Comparison of ENCODE assay signal across 9 cellular contexts in the genomic region with DNA sequence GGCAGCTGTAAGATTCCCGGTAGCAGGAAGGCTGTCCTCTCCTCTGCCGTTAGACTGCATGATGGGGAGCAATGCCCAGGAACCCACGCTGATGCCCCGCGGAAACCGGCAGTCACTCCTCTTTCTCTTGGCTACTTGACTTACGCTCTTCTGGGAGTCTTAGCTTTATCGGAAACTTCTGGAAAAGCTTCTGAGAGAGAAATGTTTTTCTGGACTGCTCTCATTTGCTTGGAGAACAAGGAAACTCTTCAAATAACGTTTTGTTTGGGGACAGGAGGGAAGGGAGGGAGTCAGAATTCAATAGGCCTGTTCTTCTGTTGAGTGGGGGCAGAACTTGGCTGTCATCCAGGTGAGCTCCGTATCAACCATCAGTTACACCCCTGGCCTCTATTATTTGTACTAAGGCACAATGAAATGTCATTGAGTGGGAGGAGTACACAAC.
DNase-seq lines count a peak whose midpoint lies in the region; ATAC-seq, FAIRE-seq and TF ChIP-seq lines count a peak whose summit lies in the region.
"Had no signal": no experiment of that assay in that cellular context is flagged by ENCODE, and none has a peak within 500 bp of the region (broad histone marks: within the 10 kb centered on the region; RNA-seq: fewer than 3 reads in every experiment).

No MANE protein-coding gene starts in this region.

- CTCF ChIA-PET in CD4-positive, alpha-beta memory T cell (lab: Charles Lee; ENCODE audit: partially characterized antibody): interaction anchor here (2.4 to 2.5 kb wide), 2 partner anchors 66 to 181 kb away, joined by 8 to 12 read pairs; no protein-coding TSS in a partner anchor

- no peak for DNase-seq in CD4-positive, alpha-beta memory T cell
- DNase-seq in NCI-H187 treated with DMSO at 0.1 percent for 48 hours (lab: John Stamatoyannopoulos, UW) (peak; percentile 80), adrenal gland (peak in 1 of 7 donors; percentile 33), small intestine (peak; percentile 42), HPDE6-E6E7 (ENCODE audit: extremely low spot score) (no peak)

- peak overlapping the region; percentile 64; the same call in 1 of the 2 replicates for H3K9ac ChIP-seq in iPS-20b (ENCODE audit: low read depth, low read length)

- H3K36me3 Mint-ChIP-seq in CD4-positive, alpha-beta memory T cell: no peaks in the 10 kb centered on the region

- no peaks in the 10 kb centered on the region for H3K36me3 ChIP-seq in CD4-positive, alpha-beta memory T cell (ENCODE audit: insufficient read depth, low read length)
- H3K36me3 ChIP-seq in adrenal gland (replicated peaks in 1 of 2) (no peaks in the 10 kb centered on the region), iPS-20b (ENCODE audit: insufficient read depth, low read depth, low read length) (no peaks in the 10 kb centered on the region), small intestine (ENCODE audit: control insufficient read depth in 2 of 2, insufficient read depth in 2 of 2, low read length in 2 of 2) (no peaks in the 10 kb centered on the region)

- intact Hi-C loops in CD4-positive, alpha-beta memory T cell (cut with micrococcal nuclease): no loop called here
- intact Hi-C loops in adrenal gland (cut with DNase I): no loop called here

- H3K27ac ChIP-seq in CD4-positive, alpha-beta memory T cell (ENCODE audit: low read depth, low read length): peak overlapping the region; percentile 22
- H3K27ac ChIP-seq in adrenal gland (peak overlapping the region in 4 of 5 donors; percentile 24 to 82 (median 58)), iPS-20b (ENCODE audit: low read length) (no peak overlapping the region), small intestine (ENCODE audit: low read depth in 1 of 2, low read length in 1 of 2) (peak overlapping the region; percentile 85 to 98)

- no peaks in the 10 kb centered on the region for H3K9me3 Mint-ChIP-seq in CD4-positive, alpha-beta memory T cell

- 23 to 56% (median 39%) methylated on average over 9 to 10 of the region's 10 CpGs for WGBS in adrenal gland, 4 donors
- WGBS in small intestine, 3 donors: 6 to 16% (median 16%) methylated on average over 10 of the region's 10 CpGs

- POLR2A ChIA-PET in CD4-positive, alpha-beta memory T cell (lab: Charles Lee; ENCODE audit: partially characterized antibody): interaction anchor here (0.8 to 11.2 kb wide), 4 partner anchors 24 to 182 kb away, joined by 3 to 75 read pairs (median 6); partner anchors contain the start of gene FUT8

- no peak for TF ChIP-seq CTCF in adrenal gland (IDR thresholded peaks at IDR 0.05)

- H3K27me3 ChIP-seq in CD4-positive, alpha-beta memory T cell (ENCODE audit: insufficient read depth, low read length): no peaks in the 10 kb centered on the region
- no peaks in the 10 kb centered on the region for H3K27me3 ChIP-seq in adrenal gland
- H3K27me3 ChIP-seq in iPS-20b (ENCODE audit: insufficient read depth, low read length): no peaks in the 10 kb centered on the region
- H3K27me3 ChIP-seq in small intestine (ENCODE audit: control insufficient read depth in 2 of 2, insufficient read depth in 2 of 2, low read length in 2 of 2): no peaks in the 10 kb centered on the region

- TF ChIP-seq POLR2A in adrenal gland (IDR thresholded peaks at IDR 0.05): no peak

- peak overlapping the region in 1 of 2 donors; percentile 56 for H3K4me3 ChIP-seq in CD4-positive, alpha-beta memory T cell (ENCODE audit: low read length in 2 of 2)
- H3K4me3 ChIP-seq in adrenal gland (peak overlapping the region in 2 of 4 donors; percentile 23 to 55), iPS-20b (ENCODE audit: low read length) (peak overlapping the region; percentile 26; the same call in 1 of the 2 replicates), small intestine (ENCODE audit: low read depth in 1 of 2, low read length in 2 of 2) (peak overlapping the region in 1 of 2 donors; percentile 32)

- H3K4me1 ChIP-seq in CD4-positive, alpha-beta memory T cell (ENCODE audit: insufficient read depth, low read length): peaks cover 9% of the 10 kb centered on the region
- H3K4me1 ChIP-seq in adrenal gland (replicated peaks in 1 of 2): peaks cover 0 to 13% of the 10 kb centered on the region in 2 donors
- peaks cover 24% of the 10 kb centered on the region for H3K4me1 ChIP-seq in iPS-20b (ENCODE audit: insufficient read depth, low read length)
- H3K4me1 ChIP-seq in small intestine (ENCODE audit: control insufficient read depth in 2 of 2, insufficient read depth in 1 of 2, low read depth in 1 of 2, low read length in 1 of 2): peaks cover 0 to 19% of the 10 kb centered on the region in 2 donors

- no peaks in the 10 kb centered on the region for H3K9me3 ChIP-seq in CD4-positive, alpha-beta memory T cell (ENCODE audit: control insufficient read depth in 1 of 2, low read length in 2 of 2)
- H3K9me3 ChIP-seq in adrenal gland (replicated peaks in 1 of 3): no peaks in the 10 kb centered on the region
- H3K9me3 ChIP-seq in iPS-20b (ENCODE audit: insufficient read depth, low read depth, low read length): no peaks in the 10 kb centered on the region
- no peaks in the 10 kb centered on the region for H3K9me3 ChIP-seq in small intestine (ENCODE audit: control insufficient read depth, low read depth)

- peaks cover 27 to 63% (median 46%) of the 10 kb centered on the region in 4 donors for H3K4me1 Mint-ChIP-seq in CD4-positive, alpha-beta memory T cell

- H3K27me3 Mint-ChIP-seq in CD4-positive, alpha-beta memory T cell: no peaks in the 10 kb centered on the region

- ATAC-seq in HG03354 (IDR thresholded peaks at IDR 0.05; ENCODE audit: poor library complexity, severe bottlenecking, unreplicated experiment) (no peak), HG03342 (IDR thresholded peaks at IDR 0.05; ENCODE audit: unreplicated experiment) (no peak)

- peak overlapping the region; percentile 88 to 93 (median 92) for H3K4me3 Mint-ChIP-seq in CD4-positive, alpha-beta memory T cell

- FAIRE-seq in small intestine (lab: Jason Lieb, UNC): no peak
- FAIRE-seq: colon had no signal

- peak overlapping the region; percentile 78 to 98 (median 96) for H3K27ac Mint-ChIP-seq in CD4-positive, alpha-beta memory T cell

Comparison
In these comparisons a context has a peak if more than half of its experiments do, and no peak if none do; other contexts are left out.
1. DNase-seq: peak in NCI-H187 treated with DMSO at 0.1 percent for 48 hours (single experiment) and small intestine (single experiment); none in CD4-positive, alpha-beta memory T cell (0 of 5) and HPDE6-E6E7 (single experiment).